In the genomic region with DNA sequence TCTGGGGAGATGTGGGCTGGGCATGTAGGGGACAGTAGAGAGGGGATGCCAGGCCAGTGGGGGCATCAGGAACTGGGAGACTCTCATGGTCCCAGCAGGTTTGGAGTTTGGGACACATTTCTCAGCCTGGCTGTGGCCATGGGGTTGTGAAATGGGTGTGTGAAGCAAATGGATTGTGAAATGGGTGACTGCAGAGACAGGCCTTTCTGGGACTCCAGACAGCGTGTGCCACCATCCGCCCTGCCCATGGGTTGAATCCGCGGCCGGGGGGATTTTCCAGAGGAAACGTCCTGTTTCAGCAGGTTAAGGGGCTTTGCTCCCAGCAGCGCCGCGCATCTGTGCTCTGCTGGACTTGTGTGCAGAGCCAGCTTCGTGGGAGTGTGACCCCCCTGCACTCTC, we compare ENCODE assay signal across 17 cellular contexts. TPM values are rescaled to one million over a fixed set of nuclear protein-coding genes. Genes with fewer than 3 reads are reported as not detected.
DNase-seq lines count a peak whose midpoint lies in the region; ATAC-seq, FAIRE-seq and TF ChIP-seq lines count a peak whose summit lies in the region.
"Had no signal": no experiment of that assay in that cellular context is flagged by ENCODE, and none has a peak within 500 bp of the region (broad histone marks: within the 10 kb centered on the region; RNA-seq: fewer than 3 reads in every experiment).

No MANE protein-coding gene starts in this region.

- no peak for TF ChIP-seq POLR2A in thyroid gland (IDR thresholded peaks at IDR 0.05)

- H3K9ac ChIP-seq in adipocyte (ENCODE audit: low read length) (no peak overlapping the region), keratinocyte (ENCODE audit: control insufficient read depth, extremely low read depth, insufficient read depth, low read length) (peak overlapping the region; percentile 55)

- H3K4me1 ChIP-seq in adipocyte (ENCODE audit: control insufficient read depth, insufficient read depth, low read length) (peaks cover 59% of the 10 kb centered on the region), keratinocyte (ENCODE audit: control insufficient read depth, extremely low read depth, insufficient read depth, low read length) (peaks cover 61% of the 10 kb centered on the region), thyroid gland (peaks cover 15 to 52% of the 10 kb centered on the region in 2 donors)

- no peak overlapping the region for H2AFZ ChIP-seq in keratinocyte (ENCODE audit: control insufficient read depth, low read length)

- DNase-seq in SIG-M5 treated with dmso at 0.1 percent for 504 hours (lab: John Stamatoyannopoulos, UW; ENCODE audit: unreplicated experiment), result peak; percentile 84
- DNase-seq in SIG-M5 (lab: John Stamatoyannopoulos, UW), result no peak
- DNase-seq in adipocyte (ENCODE audit: low read depth), result peak; percentile 69
- no peak for DNase-seq in keratinocyte (ENCODE audit: low read depth, low spot score)
- no peak for DNase-seq in thyroid gland
- DNase-seq in D341Med (ENCODE audit: low spot score), result no peak
- DNase-seq in stimulated activated CD4-positive, alpha-beta T cell treated with anti-CD3 and anti-CD28 coated beads, Interleukin-1b, Interleukin-23, amount 100 ng/mL, for 48 hours, result no peak
- DNase-seq: activated CD4-positive, alpha-beta T cell treated with anti-CD3 and anti-CD28 coated beads for 1 hour; activated naive CD8-positive, alpha-beta T cell treated with anti-CD3 and anti-CD28 coated beads, Interleukin-2, amount 50 U/mL, for 24 hours; activated T-cell treated with anti-CD3 and anti-CD28 coated beads, Interleukin-2, amount 50 U/mL, for 1 hour; glutamatergic neuron; HCEC 1CT; T-cell had no signal

- TF ChIP-seq CTCF in keratinocyte (optimal IDR thresholded peaks at IDR 0.05 in 1 of 3, IDR thresholded peaks at IDR 0.05 in 1 of 3, conservative IDR thresholded peaks at IDR 0.05 in 1 of 3; ENCODE audit: extremely low read depth in 1 of 3, insufficient read depth in 2 of 3, low read length in 3 of 3) (no peak), thyroid gland (IDR thresholded peaks at IDR 0.05) (no peak)

- no peaks in the 10 kb centered on the region for H3K9me1 ChIP-seq in keratinocyte (ENCODE audit: control insufficient read depth, extremely low read depth, insufficient read depth, low read length)

- intact Hi-C loops in thyroid gland (cut with DNase I), result no loop called here

- H3K27ac ChIP-seq in keratinocyte (ENCODE audit: control insufficient read depth, insufficient read depth, low read length), result no peak overlapping the region
- H3K27ac ChIP-seq in thyroid gland, result peak overlapping the region; percentile 26 to 82 (median 47)

- H3K4me3 ChIP-seq in adipocyte (ENCODE audit: low read length), result no peak overlapping the region
- H3K4me3 ChIP-seq in keratinocyte (ENCODE audit: control insufficient read depth in 2 of 3, extremely low read depth in 1 of 3, insufficient read depth in 2 of 3, low read depth in 1 of 3, low read length in 3 of 3), result no peak overlapping the region
- H3K4me3 ChIP-seq in thyroid gland (replicated peaks in 1 of 3), result no peak overlapping the region

- H3K9me3 ChIP-seq in adipocyte (ENCODE audit: control insufficient read depth, low read length), result no peaks in the 10 kb centered on the region
- no peaks in the 10 kb centered on the region for H3K9me3 ChIP-seq in keratinocyte (ENCODE audit: control insufficient read depth, low read depth, low read length)
- no peaks in the 10 kb centered on the region for H3K9me3 ChIP-seq in thyroid gland

- H3K27me3 ChIP-seq in adipocyte (replicated peaks; ENCODE audit: control insufficient read depth, insufficient read depth, low read length) (no peaks in the 10 kb centered on the region), keratinocyte (ENCODE audit: control insufficient read depth, extremely low read depth, insufficient read depth, low read length) (no peaks in the 10 kb centered on the region), thyroid gland (no peaks in the 10 kb centered on the region)

- no peaks in the 10 kb centered on the region for H4K20me1 ChIP-seq in keratinocyte (ENCODE audit: control insufficient read depth, extremely low read depth, insufficient read depth, low read length)

- FAIRE-seq in keratinocyte (lab: Jason Lieb, UNC), result no peak
- FAIRE-seq: A204.1, D721Med had no signal

- peaks cover 11% of the 10 kb centered on the region for H3K79me2 ChIP-seq in keratinocyte (ENCODE audit: control insufficient read depth, insufficient read depth, low read length)

- ATAC-seq in HG03460 (IDR thresholded peaks at IDR 0.05; ENCODE audit: unreplicated experiment), result no peak
- ATAC-seq: activated naive CD8-positive, alpha-beta T cell treated with anti-CD3 and anti-CD28 coated beads, Interleukin-2, amount 50 U/mL, for 24 hours; natural killer cell treated with Interleukin-12 subunit alpha and Interleukin-12 subunit beta and Interleukin-15 and Interleukin-18, amount 100 ng/mL, for 72 hours; T-cell had no signal

- dilution Hi-C loops in keratinocyte (cut with MboI; ENCODE audit: extremely low pct_ligation_motif_present, low sequenced_read_pairs), result no loop called here

- H3K36me3 ChIP-seq in adipocyte (ENCODE audit: control insufficient read depth, insufficient read depth, low read length, severe bottlenecking), result no peaks in the 10 kb centered on the region
- H3K36me3 ChIP-seq in keratinocyte (ENCODE audit: control insufficient read depth in 2 of 2, extremely low read depth in 1 of 2, insufficient read depth in 2 of 2, low read length in 2 of 2), result peaks cover 0 to under 1% of the 10 kb centered on the region in 2 experiments
- H3K36me3 ChIP-seq in thyroid gland, result no peaks in the 10 kb centered on the region

- 85 to 87% methylated on average over 9 to 10 of the region's 10 CpGs for WGBS in thyroid gland, 2 donors

- H3K4me2 ChIP-seq in keratinocyte (ENCODE audit: control insufficient read depth, extremely low read depth, insufficient read depth, low read depth, low read length), result peak overlapping the region; percentile 67

RNA-seq across cellular contexts. Expression of a gene that starts 3.7 kb away (rescaled TPM):
- 29.0 to 84.0 TPM (median 50.7 TPM) in 3 replicates for polyA plus RNA-seq in keratinocyte
- polyA plus RNA-seq in keratinocyte (2011; ENCODE audit: low read depth), result 14.2 TPM
- polyA plus RNA-seq in keratinocyte (2011; cell fraction: cytosol; rRNA removed), result 40.6 and 82.2 TPM in 2 replicates
- 70.2 and 80.4 TPM in 2 replicates for polyA plus RNA-seq in keratinocyte (2011; cell fraction: nucleus; rRNA removed)
- 20.6 and 151 TPM in 2 replicates for polyA plus RNA-seq in keratinocyte (2012; ENCODE audit: low replicate concordance)
- polyA minus RNA-seq in keratinocyte, result 41.7 to 94.9 TPM (median 50.4 TPM) in 3 replicates
- 149 TPM for polyA minus RNA-seq in keratinocyte (2011; cell fraction: cytosol; rRNA and poly(A)+ RNA removed)
- 70.1 and 74.7 TPM in 2 replicates for polyA minus RNA-seq in keratinocyte (2011; cell fraction: nucleus; rRNA and poly(A)+ RNA removed)
- total RNA-seq in thyroid gland, result 10 to 100 TPM in 1 of 4 donors, 1 to 10 TPM in 3; 6.5 to 12.6 (median 8.3) TPM

Comparison
In these comparisons a context has a peak if more than half of its experiments do, and no peak if none do; other contexts are left out.
1. DNase-seq: peak in SIG-M5 treated with dmso at 0.1 percent for 504 hours (single experiment) and adipocyte (single experiment); none in SIG-M5 (single experiment), keratinocyte (single experiment), thyroid gland (0 of 2), D341Med (single experiment) and stimulated activated CD4-positive, alpha-beta T cell treated with anti-CD3 and anti-CD28 coated beads, Interleukin-1b, Interleukin-23, amount 100 ng/mL, for 48 hours (single experiment).